ENCODE assay signal across 27 cellular contexts in genomic region chr17:17516941-17517720, GRCh38. TPM values are rescaled to one million over a fixed set of nuclear protein-coding genes. Genes with fewer than 3 reads are reported as not detected.
DNase-seq lines count a peak whose midpoint lies in the region; ATAC-seq and TF ChIP-seq lines count a peak whose summit lies in the region.
"Had no signal": no experiment of that assay in that cellular context is flagged by ENCODE, and none has a peak within 500 bp of the region (broad histone marks: within the 10 kb centered on the region; RNA-seq: fewer than 3 reads in every experiment).

No MANE protein-coding gene starts in this region.

- no peaks in the 10 kb centered on the region for H3K79me1 ChIP-seq in mesenchymal stem cell (replicated peaks; ENCODE audit: low read length, poor library complexity, severe bottlenecking)

- no peak for ATAC-seq in left ventricle myocardium superior
- ATAC-seq in HG03045 (IDR thresholded peaks at IDR 0.05; ENCODE audit: unreplicated experiment): no peak
- ATAC-seq: gastroesophageal sphincter, GM12878, left lung had no signal

- H2BK120ac ChIP-seq in mesenchymal stem cell (ENCODE audit: low read depth, low read length): no peak overlapping the region

- H2BK12ac ChIP-seq in mesenchymal stem cell (ENCODE audit: low read length in 2 of 2): no peak overlapping the region

- no peak overlapping the region for H3K4ac ChIP-seq in mesenchymal stem cell (ENCODE audit: low read depth in 1 of 2, low read length in 2 of 2)

- H3K4me3 ChIP-seq in WERI-Rb-1 (ENCODE audit: low read depth, low read length) (no peak overlapping the region), mesenchymal stem cell (ENCODE audit: insufficient read depth in 1 of 2, low read depth in 1 of 2, low read length in 2 of 2) (no peak overlapping the region), subcutaneous abdominal adipose tissue (ENCODE audit: low read depth in 1 of 5, low read length in 5 of 5) (no peak overlapping the region)
- H3K4me3 ChIP-seq: gastroesophageal sphincter, GM12878, left lung, MG63, sigmoid colon had no signal

- no peak overlapping the region for H3K18ac ChIP-seq in mesenchymal stem cell (ENCODE audit: low read depth in 1 of 2, low read length in 2 of 2)

- H3K14ac ChIP-seq in mesenchymal stem cell (ENCODE audit: low read length in 2 of 2): no peak overlapping the region

- H3K36me3 ChIP-seq in WERI-Rb-1 (no peaks in the 10 kb centered on the region), mesenchymal stem cell (ENCODE audit: control insufficient read depth in 1 of 2, insufficient read depth in 2 of 2, low read depth in 1 of 2, low read length in 2 of 2) (peaks cover 3 to 30% of the 10 kb centered on the region in 2 experiments), subcutaneous abdominal adipose tissue (ENCODE audit: control insufficient read depth in 5 of 5, insufficient read depth in 5 of 5, low read length in 5 of 5) (peaks cover 0 to 26% (median 13%) of the 10 kb centered on the region in 5 donors)
- H3K36me3 ChIP-seq: MG63, neutrophil, sigmoid colon had no signal

- H2AFZ ChIP-seq in mesenchymal stem cell (ENCODE audit: low read depth, low read length): no peak overlapping the region

- H2BK15ac ChIP-seq in mesenchymal stem cell (ENCODE audit: low read depth, poor library complexity, severe bottlenecking): no peak overlapping the region

- H3K4me2 ChIP-seq in mesenchymal stem cell (ENCODE audit: low read length, poor library complexity, severe bottlenecking): no peak overlapping the region

- H3K9ac ChIP-seq in mesenchymal stem cell (ENCODE audit: low read length): peak overlapping the region; percentile 73
- no peak overlapping the region for H3K9ac ChIP-seq in subcutaneous abdominal adipose tissue (ENCODE audit: low read length in 5 of 5)

- DNase-seq in left ventricle myocardium superior: peak; percentile 21
- DNase-seq in cardiac septum (ENCODE audit: low spot score): no peak
- DNase-seq in WERI-Rb-1: no peak
- DNase-seq in mesenchymal stem cell: no peak
- no peak for DNase-seq in SKM-1 (lab: John Stamatoyannopoulos, UW; ENCODE audit: unreplicated experiment)
- DNase-seq in NCI-H1048 (lab: John Stamatoyannopoulos, UW): no peak
- DNase-seq: activated CD4-positive, alpha-beta memory T cell treated with anti-CD3 and anti-CD28 coated beads for 36 hours; activated CD4-positive, CD25-positive, alpha-beta regulatory T cell treated with anti-CD3 and anti-CD28 coated beads, Interleukin-2, amount 50 U/mL, for 72 hours; activated naive CD4-positive, alpha-beta T cell treated with anti-CD3 and anti-CD28 coated beads, Interleukin-2, amount 50 U/mL, for 16 hours; CD8-positive, alpha-beta memory T cell; hypothalamus; KG1; MG63; naive B cell; NCI-H2029 treated with DMSO at 0.1 percent for 48 hours; NCI-H2227 treated with DMSO at 0.1 percent for 48 hours; NCI-H774; sigmoid colon; stimulated activated CD4-positive, alpha-beta T cell treated with anti-CD3 and anti-CD28 coated beads, Interleukin-4, amount 100 ng/mL, for 24 hours; T-helper 2 cell had no signal

- H2AK5ac ChIP-seq in mesenchymal stem cell (ENCODE audit: low read length, severe bottlenecking): no peak overlapping the region

- no peak overlapping the region for H4K91ac ChIP-seq in mesenchymal stem cell (ENCODE audit: low read length)

- no peak overlapping the region for H3K23ac ChIP-seq in mesenchymal stem cell (ENCODE audit: low read length in 2 of 2)

- H3K9me3 ChIP-seq in WERI-Rb-1 (ENCODE audit: severe bottlenecking) (no peaks in the 10 kb centered on the region), mesenchymal stem cell (ENCODE audit: control insufficient read depth, low read length) (no peaks in the 10 kb centered on the region), subcutaneous abdominal adipose tissue (ENCODE audit: control insufficient read depth in 5 of 5, low read length in 5 of 5) (no peaks in the 10 kb centered on the region)
- H3K9me3 ChIP-seq: gastroesophageal sphincter, left lung, MG63, neutrophil, sigmoid colon had no signal

- 91% methylated on average over 13 of the region's 14 CpGs for WGBS in mesenchymal stem cell

- intact Hi-C loops in left ventricle myocardium superior (cut with micrococcal nuclease): no loop called here
- intact Hi-C loops in cardiac septum (cut with DNase I): no loop called here

- H3K4me1 ChIP-seq in mesenchymal stem cell (ENCODE audit: control insufficient read depth, insufficient read depth, low read depth, low read length): peaks cover 31% of the 10 kb centered on the region
- H3K4me1 ChIP-seq in subcutaneous abdominal adipose tissue (ENCODE audit: control insufficient read depth in 5 of 5, insufficient read depth in 5 of 5, low read length in 5 of 5): peaks cover 9 to 34% (median 19%) of the 10 kb centered on the region in 5 donors
- H3K4me1 ChIP-seq: gastroesophageal sphincter, left lung had no signal

- H4K8ac ChIP-seq in mesenchymal stem cell (ENCODE audit: low read length): no peak overlapping the region

- H3K27ac ChIP-seq in WERI-Rb-1 (peak overlapping the region; percentile 52), mesenchymal stem cell (ENCODE audit: low read length, poor library complexity, severe bottlenecking) (no peak overlapping the region), subcutaneous abdominal adipose tissue (ENCODE audit: low read depth, low read length) (peak overlapping the region; percentile 89)
- H3K27ac ChIP-seq: gastroesophageal sphincter, left lung, neutrophil, sigmoid colon had no signal

- no peak overlapping the region for H2BK5ac ChIP-seq in mesenchymal stem cell (ENCODE audit: low read depth, low read length, poor library complexity, severe bottlenecking)

- 0 out of 2 replicates have a peak, but pooled peaks have one; percentile 17 for TF ChIP-seq CTCF in WERI-Rb-1 (IDR thresholded peaks at IDR 0.05; ENCODE audit: low read depth, low read length)

- H3K27me3 ChIP-seq in WERI-Rb-1 (ENCODE audit: insufficient read depth, low read depth, severe bottlenecking): no peaks in the 10 kb centered on the region
- peaks cover 4 to 8% of the 10 kb centered on the region in 2 experiments for H3K27me3 ChIP-seq in mesenchymal stem cell (ENCODE audit: control insufficient read depth in 1 of 2, insufficient read depth in 1 of 2, low read length in 2 of 2)
- no peaks in the 10 kb centered on the region for H3K27me3 ChIP-seq in subcutaneous abdominal adipose tissue (ENCODE audit: control insufficient read depth in 5 of 5, insufficient read depth in 4 of 5, low read length in 5 of 5)
- H3K27me3 ChIP-seq: gastroesophageal sphincter, left lung, MG63, neutrophil, sigmoid colon had no signal

RNA-seq across cellular contexts. Expression of gene RASD1, which starts 20.9 kb away (rescaled TPM):
- 50.8 TPM for total RNA-seq in left ventricle myocardium superior
- total RNA-seq in cardiac septum: 4.4 TPM
- 0.21 TPM for polyA plus RNA-seq in mesenchymal stem cell (2013, experiment 1 of 2)
- 0.15 TPM for polyA plus RNA-seq in mesenchymal stem cell (2013, experiment 2 of 2)
- total RNA-seq: GM12878, H4 had no signal

RNA-seq across cellular contexts. Expression of gene MED9, which starts 40.3 kb away (rescaled TPM):
- 42.0 TPM for total RNA-seq in left ventricle myocardium superior
- 30.5 TPM for total RNA-seq in cardiac septum
- 6.1 TPM for polyA plus RNA-seq in mesenchymal stem cell (2013, experiment 1 of 2)
- 6.3 TPM for polyA plus RNA-seq in mesenchymal stem cell (2013, experiment 2 of 2)
